In the genomic region with DNA sequence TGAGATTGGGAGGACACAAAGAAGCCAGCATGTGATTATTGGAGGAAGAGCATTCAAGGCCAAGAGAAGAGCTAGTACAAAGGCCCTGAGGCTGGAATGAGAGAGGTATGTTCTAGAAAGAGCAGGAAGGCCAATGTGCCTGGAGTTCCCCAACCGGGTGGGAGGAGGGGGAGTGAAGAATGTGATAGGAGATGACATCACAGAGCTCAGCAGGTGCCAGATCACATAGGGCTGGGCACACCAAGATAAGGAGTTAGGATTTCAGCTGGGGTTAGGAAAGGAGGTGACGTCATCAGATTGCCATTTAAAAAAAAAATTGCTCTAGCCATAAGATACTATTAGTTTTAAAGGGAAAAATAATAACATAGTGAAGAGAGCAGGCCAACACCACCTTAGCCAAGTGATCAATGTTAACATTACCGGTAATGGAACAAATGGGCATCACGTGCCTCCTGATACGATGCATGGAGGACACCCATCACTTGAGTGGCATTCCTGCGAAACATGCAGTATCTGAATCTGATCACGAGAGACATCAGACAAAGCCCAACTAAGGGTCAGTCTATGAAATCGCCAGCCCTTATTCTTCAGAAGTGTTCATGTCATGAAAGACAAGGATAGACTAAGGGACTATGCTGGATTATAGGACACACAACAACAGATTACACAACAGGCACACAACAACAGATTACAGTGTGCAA, we compare ENCODE assay signal across 12 cellular contexts.
DNase-seq lines count a peak whose midpoint lies in the region; ATAC-seq and TF ChIP-seq lines count a peak whose summit lies in the region.
"Had no signal": no experiment of that assay in that cellular context is flagged by ENCODE, and none has a peak within 500 bp of the region (broad histone marks: within the 10 kb centered on the region; RNA-seq: fewer than 3 reads in every experiment).

No MANE protein-coding gene starts in this region.

- intact Hi-C loops in stomach (cut with DNase I; ENCODE audit: low total_unique reads): loop anchor here (10.0 kb wide), 1 partner anchor 61 kb away; no protein-coding TSS in a partner anchor

- H3K27me3 ChIP-seq in SJCRH30: no peaks in the 10 kb centered on the region
- H3K27me3 ChIP-seq in gastroesophageal sphincter: no peaks in the 10 kb centered on the region
- H3K27me3 ChIP-seq in stomach: no peaks in the 10 kb centered on the region

- ATAC-seq in gastroesophageal sphincter (no peak), GM21381 (IDR thresholded peaks at IDR 0.05; ENCODE audit: unreplicated experiment) (no peak)
- ATAC-seq: activated T-cell treated with anti-CD3 and anti-CD28 coated beads, Interleukin-2, amount 50 U/mL, for 4 hours had no signal

- WGBS in gastroesophageal sphincter (ENCODE audit: low coverage in 1 of 2), 2 donors: 85 to 88% methylated on average over 1 to 7 of the region's 8 CpGs
- 74 to 84% (median 81%) methylated on average over 8 of the region's 8 CpGs for WGBS in stomach, 5 donors

- no peak for TF ChIP-seq POLR2A in gastroesophageal sphincter (IDR thresholded peaks at IDR 0.05)
- no peak for TF ChIP-seq POLR2A in stomach (IDR thresholded peaks at IDR 0.05)

- TF ChIP-seq EP300 in gastroesophageal sphincter (IDR thresholded peaks at IDR 0.05): no peak
- no peak for TF ChIP-seq EP300 in stomach (IDR thresholded peaks at IDR 0.05)

- H3K9me3 ChIP-seq in SJCRH30 (replicated peaks) (no peaks in the 10 kb centered on the region), gastroesophageal sphincter (no peaks in the 10 kb centered on the region), stomach (peaks cover 0 to 8% (median 0%) of the 10 kb centered on the region in 4 donors)
- H3K9me3 ChIP-seq: HAP-1 had no signal

- H3K27ac ChIP-seq in SJCRH30 (peak overlapping the region; percentile 29; the same call in 1 of the 2 replicates), gastroesophageal sphincter (peak overlapping the region in 3 of 4 donors; percentile 5 to 24 (median 24)), stomach (peak overlapping the region in 2 of 5 donors; percentile 49 to 57)

- H3K4me3 ChIP-seq in SJCRH30 (no peak overlapping the region), gastroesophageal sphincter (no peak overlapping the region), stomach (no peak overlapping the region)
- H3K4me3 ChIP-seq: HAP-1 had no signal

- H3K36me3 ChIP-seq in SJCRH30 (no peaks in the 10 kb centered on the region), gastroesophageal sphincter (no peaks in the 10 kb centered on the region), stomach (no peaks in the 10 kb centered on the region)
- H3K36me3 ChIP-seq: HAP-1 had no signal

- TF ChIP-seq CTCF in gastroesophageal sphincter (IDR thresholded peaks at IDR 0.05) (no peak), stomach (IDR thresholded peaks at IDR 0.05) (no peak)

- H3K4me1 ChIP-seq in SJCRH30: peaks cover 35% of the 10 kb centered on the region
- H3K4me1 ChIP-seq in gastroesophageal sphincter: peaks cover 0 to 39% (median 10%) of the 10 kb centered on the region in 3 donors
- peaks cover 0 to 23% (median 15%) of the 10 kb centered on the region in 4 donors for H3K4me1 ChIP-seq in stomach

- DNase-seq in NCI-H146 (lab: John Stamatoyannopoulos, UW) (peak; percentile 37), NCI-H146 treated with DMSO at 0.1 percent for 48 hours (lab: John Stamatoyannopoulos, UW; ENCODE audit: unreplicated experiment) (no peak), SJCRH30 (peak; percentile 44 to 47), stomach (peak; percentile 46), NOMO-1 treated with dmso at 0.1 percent for 144 hours (lab: John Stamatoyannopoulos, UW; ENCODE audit: unreplicated experiment) (no peak)
- no peak for DNase-seq in activated CD4-positive, alpha-beta T cell treated with anti-CD3 and anti-CD28 coated beads for 1 hour
- DNase-seq: activated T-cell treated with anti-CD3 and anti-CD28 coated beads, Interleukin-2, amount 50 U/mL, for 4 hours; stimulated activated CD4-positive, alpha-beta T cell treated with anti-CD3 and anti-CD28 coated beads, Interleukin-15, amount 100 ng/mL, for 24 hours; stimulated activated naive CD4-positive, alpha-beta T cell treated with Interleukin-2 at 50 U/mL for 16 hours had no signal

Comparison
In these comparisons a context has a peak if more than half of its experiments do, and no peak if none do; other contexts are left out.
1. DNase-seq: peak in NCI-H146 (single experiment), SJCRH30 (2 of 2) and stomach (single experiment); none in NCI-H146 treated with DMSO at 0.1 percent for 48 hours (single experiment), activated CD4-positive, alpha-beta T cell treated with anti-CD3 and anti-CD28 coated beads for 1 hour (single experiment) and NOMO-1 treated with dmso at 0.1 percent for 144 hours (single experiment).